ENCODE assay signal across 9 cellular contexts in genomic region chr3:129934234-129935123, GRCh38.
DNase-seq lines count a peak whose midpoint lies in the region; ATAC-seq and TF ChIP-seq lines count a peak whose summit lies in the region.
"Had no signal": no experiment of that assay in that cellular context is flagged by ENCODE, and none has a peak within 500 bp of the region (broad histone marks: within the 10 kb centered on the region; RNA-seq: fewer than 3 reads in every experiment).

No MANE protein-coding gene starts in this region.

- H4K20me1 ChIP-seq in OCI-LY3 (ENCODE audit: insufficient read depth, low read length): no peaks in the 10 kb centered on the region

- H3K36me3 ChIP-seq in OCI-LY3 (replicated peaks; ENCODE audit: low read depth, low read length): no peaks in the 10 kb centered on the region
- H3K36me3 ChIP-seq: SJSA1 had no signal

- H3K4me3 ChIP-seq in OCI-LY3 (ENCODE audit: low read length) (peak overlapping the region; percentile 78), astrocyte of the spinal cord (ENCODE audit: low read depth, low read length) (no peak overlapping the region)
- H3K4me3 ChIP-seq: SJSA1 had no signal

- TF ChIP-seq CTCF in GM20000 (IDR thresholded peaks at IDR 0.05; ENCODE audit: extremely low read depth, missing control alignments) (peak; percentile 79), OCI-LY3 (IDR thresholded peaks at IDR 0.05; ENCODE audit: low read depth, low read length) (peak; percentile 92), astrocyte of the spinal cord (IDR thresholded peaks at IDR 0.05; ENCODE audit: low read depth, low read length) (peak; percentile 86)

- in situ Hi-C loops in astrocyte of the spinal cord (cut with HindIII; ENCODE audit: low sequenced_read_pairs): no loop called here

- H3K27me3 ChIP-seq in OCI-LY3 (ENCODE audit: low read depth, low read length): no peaks in the 10 kb centered on the region
- H3K27me3 ChIP-seq: SJSA1 had no signal

- H2AFZ ChIP-seq in OCI-LY3 (ENCODE audit: low read depth, low read length): peak overlapping the region; percentile 88

- H3K27ac ChIP-seq in OCI-LY3 (ENCODE audit: low read length): no peak overlapping the region
- H3K27ac ChIP-seq: SJSA1 had no signal

- H3K4me2 ChIP-seq in OCI-LY3 (ENCODE audit: low read length): peak overlapping the region; percentile 93

- peak overlapping the region; percentile 48 for H3K9ac ChIP-seq in OCI-LY3 (ENCODE audit: low read length)

- ATAC-seq in HG03097 (IDR thresholded peaks at IDR 0.05; ENCODE audit: low FRiP score, unreplicated experiment) (no peak), HG03442 (IDR thresholded peaks at IDR 0.05; ENCODE audit: unreplicated experiment) (no peak)

- H3K9me3 ChIP-seq in OCI-LY3 (ENCODE audit: insufficient read depth, low read length): peaks cover 4% of the 10 kb centered on the region; the same call in 1 of the 2 replicates
- H3K9me3 ChIP-seq: SJSA1 had no signal

- peaks cover 5% of the 10 kb centered on the region for H3K4me1 ChIP-seq in OCI-LY3 (ENCODE audit: low read length)

- no peaks in the 10 kb centered on the region for H3K79me2 ChIP-seq in OCI-LY3 (ENCODE audit: low read length)

- peak; percentile 58 for DNase-seq in CD1c-positive myeloid dendritic cell (ENCODE audit: extremely low spot score)
- DNase-seq in GM20000 (ENCODE audit: low spot score): peak; percentile 56
- peak; percentile 28 for DNase-seq in astrocyte of the spinal cord (ENCODE audit: low read depth, low spot score)
- peak; percentile 8 for DNase-seq in iris pigment epithelial cell (ENCODE audit: low read depth)
- peak; percentile 19 for DNase-seq in stimulated activated CD4-positive, alpha-beta T cell treated with anti-CD3 and anti-CD28 coated beads, Interleukin-4, amount 100 ng/mL, for 1 hour

Comparison
In these comparisons a context has a peak if more than half of its experiments do, and no peak if none do; other contexts are left out.
1. DNase-seq: peak in every context shown above with its lines; median percentile 58 in CD1c-positive myeloid dendritic cell; 56 in GM20000; 28 in astrocyte of the spinal cord; 19 in stimulated activated CD4-positive, alpha-beta T cell treated with anti-CD3 and anti-CD28 coated beads, Interleukin-4, amount 100 ng/mL, for 1 hour; 8 in iris pigment epithelial cell.